Comparison of ENCODE assay signal across 25 cellular contexts in genomic region chr10:58973235-58973595, GRCh38.
"Had no signal": no experiment of that assay in that cellular context is flagged by ENCODE, and none has a peak within 500 bp of the region (broad histone marks: within the 10 kb centered on the region; RNA-seq: fewer than 3 reads in every experiment).

No MANE protein-coding gene starts in this region.

- H3K36me3 ChIP-seq: gastrocnemius medialis, heart left ventricle, prostate gland, right atrium auricular region, thoracic aorta, tibial nerve, upper lobe of left lung, uterus had no signal

- DNase-seq: dermis blood vessel endothelial cell; foreskin fibroblast; gastrocnemius medialis; heart left ventricle; kidney; mucosa of descending colon; naive B cell; nucleus accumbens; stimulated activated CD4-positive, alpha-beta T cell treated with anti-CD3 and anti-CD28 coated beads, Interleukin-12 subunit alpha, Interleukin-12 subunit beta, amount 100 ng/mL, for 4 hours; stimulated activated CD4-positive, alpha-beta T cell treated with anti-CD3 and anti-CD28 coated beads, Interleukin-1b, Interleukin-23, amount 100 ng/mL, for 48 hours; stimulated activated CD4-positive, alpha-beta T cell treated with anti-CD3 and anti-CD28 coated beads, Interleukin-4, amount 100 ng/mL, for 1 hour; upper lobe of left lung; uterus had no signal

- H2AFZ ChIP-seq: hepatocyte had no signal

- ATAC-seq: gastrocnemius medialis; heart left ventricle; left lobe of liver; mucosa of descending colon; natural killer cell treated with Interleukin-12 subunit alpha and Interleukin-12 subunit beta and Interleukin-15 and Interleukin-18, amount 100 ng/mL, for 72 hours; sciatic nerve; stimulated activated memory B cell treated with anti-CD40 and anti-IgM and Interleukin-4, amounts not matched to agents 10 μg/mL and 1 μg/mL and 100 μg/mL, for 72 hours had no signal

- H3K27me3 ChIP-seq: gastrocnemius medialis, heart left ventricle, hepatocyte, right atrium auricular region, tibial nerve, upper lobe of left lung, uterus had no signal

- H3K4me2 ChIP-seq: hepatocyte, smooth muscle cell had no signal

- H3K9me3 ChIP-seq: gastrocnemius medialis, heart left ventricle, mucosa of descending colon, prostate gland, right atrium auricular region, thoracic aorta, tibial nerve, upper lobe of left lung, uterus had no signal

- H3K27ac ChIP-seq: coronary artery, gastrocnemius medialis, heart left ventricle, hepatocyte, prostate gland, right atrium auricular region, thoracic aorta, tibial nerve, upper lobe of left lung, uterus had no signal

- H3K4me3 ChIP-seq: coronary artery, gastrocnemius medialis, heart left ventricle, hepatocyte, lung, mucosa of descending colon, prostate gland, right atrium auricular region, smooth muscle cell, thoracic aorta, tibial nerve, upper lobe of left lung, uterus had no signal

- H3K79me2 ChIP-seq: hepatocyte had no signal
